In the genomic region with DNA sequence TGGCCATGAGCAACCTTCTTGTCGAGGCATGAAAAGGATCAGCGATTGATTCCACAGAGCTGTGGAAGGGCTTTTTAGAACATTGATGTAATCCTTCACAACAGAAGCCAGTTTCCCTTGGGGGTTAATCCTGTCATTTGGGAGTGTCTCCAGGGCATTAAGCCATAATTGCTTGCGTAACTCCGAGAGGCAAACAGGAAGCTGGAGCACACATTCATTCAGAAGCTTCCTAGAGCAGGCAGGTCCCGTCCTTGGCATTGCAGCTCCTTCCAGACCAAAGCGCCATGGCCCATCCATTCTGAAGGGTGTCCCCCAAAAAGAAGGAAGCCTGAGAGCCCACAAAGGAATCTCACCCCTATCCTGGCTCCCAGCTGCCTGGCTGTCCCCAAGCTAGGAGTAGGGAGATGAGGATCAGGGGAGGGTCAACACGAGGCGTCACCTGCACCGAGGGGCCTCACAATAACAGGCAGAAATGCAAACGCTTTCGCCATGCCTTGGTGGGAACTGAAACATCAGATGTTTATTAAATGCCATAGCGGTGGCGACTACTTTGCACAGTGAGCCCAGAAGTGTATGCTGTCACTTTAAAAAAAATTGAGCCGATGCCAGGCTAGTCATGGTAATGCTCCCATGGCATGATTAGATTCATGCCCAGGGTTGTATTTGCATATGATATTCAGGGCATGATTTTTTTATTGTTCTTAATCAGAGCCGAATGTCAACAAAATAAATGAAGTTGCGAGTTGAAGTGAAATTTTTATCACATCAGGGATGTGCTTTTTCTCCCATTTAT, we compare ENCODE assay signal across 8 cellular contexts.
A peak's percentile ranks its signal among the peaks of the same experiment; 100 is the strongest.
DNase-seq lines count a peak whose midpoint lies in the region; ATAC-seq, FAIRE-seq and TF ChIP-seq lines count a peak whose summit lies in the region.

No MANE protein-coding gene starts in this region.

- H3K9me1 ChIP-seq in keratinocyte (ENCODE audit: control insufficient read depth, extremely low read depth, insufficient read depth, low read length) = no peaks in the 10 kb centered on the region

- no TSS peak for BruUV-seq in HCT116 (replicated peaks; lab: Mats Ljungman, UMichigan)

- no peak for TF ChIP-seq CTCF in HCT116 (IDR thresholded peaks at IDR 0.05 in 2 of 3, conservative IDR thresholded peaks at IDR 0.05 in 1 of 3; ENCODE audit: borderline replicate concordance in 1 of 3, insufficient read depth in 1 of 3, low read depth in 2 of 3, low read length in 2 of 3)
- TF ChIP-seq CTCF in RWPE2 (IDR thresholded peaks at IDR 0.05; ENCODE audit: poor library complexity, severe bottlenecking) = no peak
- TF ChIP-seq CTCF in keratinocyte (optimal IDR thresholded peaks at IDR 0.05 in 1 of 3, IDR thresholded peaks at IDR 0.05 in 1 of 3, conservative IDR thresholded peaks at IDR 0.05 in 1 of 3; ENCODE audit: extremely low read depth in 1 of 3, insufficient read depth in 2 of 3, low read length in 3 of 3) = no peak

- no peak for TF ChIP-seq POLR2A in HCT116 (IDR thresholded peaks at IDR 0.05; ENCODE audit: borderline replicate concordance, extremely low read depth, insufficient read depth, insufficient read length)

- POLR2A ChIA-PET in HCT116 (lab: Charles Lee) = no interaction called here

- H3K27me3 ChIP-seq in HCT116 (ENCODE audit: insufficient read depth, low read length) (no peaks in the 10 kb centered on the region), RWPE2 (ENCODE audit: insufficient read depth, poor library complexity, severe bottlenecking) (no peaks in the 10 kb centered on the region), keratinocyte (ENCODE audit: control insufficient read depth, extremely low read depth, insufficient read depth, low read length) (no peaks in the 10 kb centered on the region)

- no peaks in the 10 kb centered on the region for H3K9me2 ChIP-seq in HCT116 (ENCODE audit: insufficient read depth)

- no peaks in the 10 kb centered on the region for H3K36me3 ChIP-seq in HCT116 (ENCODE audit: control insufficient read depth in 1 of 2, insufficient read depth in 2 of 2, low read length in 2 of 2)
- H3K36me3 ChIP-seq in RWPE2 (ENCODE audit: low read depth) = no peaks in the 10 kb centered on the region
- H3K36me3 ChIP-seq in keratinocyte (ENCODE audit: control insufficient read depth in 2 of 2, extremely low read depth in 1 of 2, insufficient read depth in 2 of 2, low read length in 2 of 2) = no peaks in the 10 kb centered on the region

- H2AFZ ChIP-seq in HCT116 (ENCODE audit: low read depth, low read length, poor library complexity, severe bottlenecking) (no peak overlapping the region), keratinocyte (ENCODE audit: control insufficient read depth, low read length) (peak overlapping the region; percentile 83)

- peak; percentile 8 for DNase-seq in A172 (ENCODE audit: low spot score)
- no peak for DNase-seq in HCT116 (ENCODE audit: low read depth, low spot score)
- no peak for DNase-seq in RWPE2 (ENCODE audit: low spot score)
- DNase-seq in keratinocyte (ENCODE audit: low read depth, low spot score) = peak; percentile 75
- no peak for DNase-seq in RPMI8226
- DNase-seq in NOMO-1 treated with DMSO at 0.1 percent for 48 hours (lab: John Stamatoyannopoulos, UW; ENCODE audit: unreplicated experiment) = no peak
- no peak for DNase-seq in stimulated activated CD4-positive, alpha-beta T cell treated with anti-CD3 and anti-CD28 coated beads, Interleukin-12 subunit alpha, Interleukin-12 subunit beta, amount 100 ng/mL, for 4 hours
- DNase-seq in DMS 273 treated with DMSO at 0.1 percent for 48 hours (lab: John Stamatoyannopoulos, UW) = no peak

- FAIRE-seq in keratinocyte (lab: Jason Lieb, UNC) = peak; percentile 95

- no peak for TF ChIP-seq RAD21 in HCT116 (IDR thresholded peaks at IDR 0.05; ENCODE audit: low read depth)

- no peak for ATAC-seq in HCT116
- ATAC-seq in RWPE2 (ENCODE audit: low read depth) = peak; percentile 91

- CTCF ChIA-PET in HCT116 (lab: Charles Lee) = no interaction called here

- dilution Hi-C loops in keratinocyte (cut with MboI; ENCODE audit: extremely low pct_ligation_motif_present, low sequenced_read_pairs) = no loop called here

- H3K27ac ChIP-seq in HCT116 (ENCODE audit: low read depth, low read length) (no peak overlapping the region), RWPE2 (ENCODE audit: poor library complexity, severe bottlenecking) (peak overlapping the region; percentile 37), keratinocyte (ENCODE audit: control insufficient read depth, insufficient read depth, low read length) (peak overlapping the region; percentile 70)

- H3K9me3 ChIP-seq in HCT116 (ENCODE audit: control insufficient read depth in 1 of 2, insufficient read depth in 1 of 2, low read depth in 1 of 2, low read length in 2 of 2) (no peaks in the 10 kb centered on the region), RWPE2 (ENCODE audit: severe bottlenecking) (no peaks in the 10 kb centered on the region), keratinocyte (ENCODE audit: control insufficient read depth, low read depth, low read length) (no peaks in the 10 kb centered on the region)

- H3K4me3 ChIP-seq in HCT116 (replicated peaks in 1 of 2; ENCODE audit: low read depth in 1 of 2, low read length in 2 of 2) = no peak overlapping the region
- no peak overlapping the region for H3K4me3 ChIP-seq in RWPE2 (ENCODE audit: severe bottlenecking)
- H3K4me3 ChIP-seq in keratinocyte (ENCODE audit: control insufficient read depth in 2 of 3, extremely low read depth in 1 of 3, insufficient read depth in 2 of 3, low read depth in 1 of 3, low read length in 3 of 3) = peak overlapping the region in 2 of 3 experiments; percentile 49 to 59

- H3K9ac ChIP-seq in HCT116 (ENCODE audit: low read length) = no peak overlapping the region
- peak overlapping the region; percentile 55 for H3K9ac ChIP-seq in keratinocyte (ENCODE audit: control insufficient read depth, extremely low read depth, insufficient read depth, low read length)

- H4K20me1 ChIP-seq in HCT116 (ENCODE audit: insufficient read depth) (no peaks in the 10 kb centered on the region), keratinocyte (ENCODE audit: control insufficient read depth, extremely low read depth, insufficient read depth, low read length) (no peaks in the 10 kb centered on the region)

- RAD21 ChIA-PET in HCT116 (lab: Charles Lee; ENCODE audit: low non-redundant PET in 1 of 2, low total read pairs in 2 of 2, uncharacterized antibody in 2 of 2, unreplicated experiment in 2 of 2) = no interaction called here

- intact Hi-C loops in HCT116 (cut with micrococcal nuclease) = no loop called here

- H3K79me2 ChIP-seq in HCT116 (ENCODE audit: insufficient read depth, low read length) (no peaks in the 10 kb centered on the region), keratinocyte (ENCODE audit: control insufficient read depth, insufficient read depth, low read length) (no peaks in the 10 kb centered on the region)

- H3K4me2 ChIP-seq in HCT116 (ENCODE audit: low read length) (no peak overlapping the region), keratinocyte (ENCODE audit: control insufficient read depth, extremely low read depth, insufficient read depth, low read depth, low read length) (peak overlapping the region; percentile 82)

- H3K4me1 ChIP-seq in HCT116 (ENCODE audit: control insufficient read depth in 1 of 2, insufficient read depth in 2 of 2, low read length in 2 of 2) (no peaks in the 10 kb centered on the region), RWPE2 (ENCODE audit: insufficient read depth, poor library complexity, severe bottlenecking) (peaks cover 13% of the 10 kb centered on the region), keratinocyte (ENCODE audit: control insufficient read depth, extremely low read depth, insufficient read depth, low read length) (peaks cover 27% of the 10 kb centered on the region)

TF ChIP-seq in HCT116, 20 proteins besides CTCF, POLR2A, EP300 and RAD21:
- TF ChIP-seq CEBPB (IDR thresholded peaks at IDR 0.05; ENCODE audit: low read depth) (0 out of 2 replicates have a peak, but pooled peaks have one; percentile 32), SIN3A (IDR thresholded peaks at IDR 0.05; ENCODE audit: low read depth) (no peak)

Comparison
In these comparisons a context has a peak if more than half of its experiments do, and no peak if none do; other contexts are left out.
1. DNase-seq: peak in A172 (single experiment) and keratinocyte (single experiment); none in HCT116 (single experiment), RWPE2 (single experiment), RPMI8226 (single experiment), NOMO-1 treated with DMSO at 0.1 percent for 48 hours (single experiment), stimulated activated CD4-positive, alpha-beta T cell treated with anti-CD3 and anti-CD28 coated beads, Interleukin-12 subunit alpha, Interleukin-12 subunit beta, amount 100 ng/mL, for 4 hours (single experiment) and DMS 273 treated with DMSO at 0.1 percent for 48 hours (single experiment).
2. H3K4me3 ChIP-seq: peak in keratinocyte (2 of 3); none in HCT116 (0 of 2) and RWPE2 (single experiment).